22 cellular contexts compared by ENCODE assay signal in the genomic region with DNA sequence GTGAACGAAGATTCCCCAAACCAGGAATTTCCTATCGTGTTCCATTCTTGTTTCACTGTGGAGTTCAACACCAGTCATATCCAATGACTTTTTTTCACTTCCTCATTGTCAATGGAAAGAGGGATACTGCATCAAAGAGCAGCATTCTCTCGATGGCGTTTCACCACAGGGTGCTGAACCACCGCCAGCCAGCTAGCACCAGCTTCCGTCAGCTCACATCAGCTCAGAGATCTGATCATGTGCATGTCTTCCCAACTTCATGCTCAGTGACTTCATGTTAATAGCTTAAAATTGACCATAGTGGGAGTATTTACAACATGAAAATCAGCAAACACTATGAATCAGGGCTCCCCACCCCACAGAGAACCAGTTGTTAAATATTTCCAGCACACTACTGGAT.
A peak's percentile ranks its signal among the peaks of the same experiment; 100 is the strongest.
DNase-seq lines count a peak whose midpoint lies in the region; ATAC-seq, FAIRE-seq and TF ChIP-seq lines count a peak whose summit lies in the region.
"Had no signal": no experiment of that assay in that cellular context is flagged by ENCODE, and none has a peak within 500 bp of the region (broad histone marks: within the 10 kb centered on the region; RNA-seq: fewer than 3 reads in every experiment).

No MANE protein-coding gene starts in this region.

- H3K4me3 ChIP-seq in GM12878 (no peak overlapping the region), prostate gland (no peak overlapping the region)

- TF ChIP-seq RAD21 in GM12878 (IDR thresholded peaks at IDR 0.05; ENCODE audit: insufficient read depth, low read depth, low read length), result no peak

- FAIRE-seq in GM12878 (lab: Jason Lieb, UNC), result no peak
- FAIRE-seq: D721Med had no signal

- H3K79me2 ChIP-seq in GM12878 (ENCODE audit: control insufficient read depth, insufficient read depth, low read length), result no peaks in the 10 kb centered on the region

- H3K9me3 ChIP-seq in GM12878 (replicated peaks; ENCODE audit: control insufficient read depth, insufficient read depth, low read length), result no peaks in the 10 kb centered on the region
- H3K9me3 ChIP-seq in prostate gland, result no peaks in the 10 kb centered on the region

- SMC1A ChIA-PET in GM12878 (lab: Charles Lee; ENCODE audit: uncharacterized antibody, unreplicated experiment), result no interaction called here

- no peak overlapping the region for H3K9ac ChIP-seq in GM12878 (ENCODE audit: control insufficient read depth, insufficient read depth, low read length)

- H3K27me3 ChIP-seq in GM12878 (replicated peaks in 1 of 2; ENCODE audit: control insufficient read depth in 2 of 2, insufficient read depth in 2 of 2, low read length in 1 of 2), result no peaks in the 10 kb centered on the region; a peak in 1 of 4 replicates
- H3K27me3 ChIP-seq in foreskin keratinocyte, result peaks cover 13% of the 10 kb centered on the region
- H3K27me3 ChIP-seq in prostate gland (replicated peaks; ENCODE audit: insufficient read depth), result no peaks in the 10 kb centered on the region

- in situ Hi-C loops in GM12878 (cut with MboI), result no loop called here

- TF ChIP-seq EP300 in GM12878 (IDR thresholded peaks at IDR 0.05; ENCODE audit: borderline replicate concordance in 1 of 2, control insufficient read depth in 1 of 2, low read depth in 2 of 2, low read length in 2 of 2), result no peak

- DNase-seq in MV-4-11 (lab: John Stamatoyannopoulos, UW) (peak; percentile 32), GM12878 (ENCODE audit: low read depth, low spot score) (no peak), foreskin keratinocyte (peak; percentile 13 to 47), prostate gland (ENCODE audit: low spot score) (no peak), substantia nigra (lab: John Stamatoyannopoulos, UW) (no peak), erythroblast (lab: John Stamatoyannopoulos, UW) (no peak), germinal center (ENCODE audit: low spot score) (no peak), middle frontal gyrus (ENCODE audit: extremely low spot score, low spot score) (no peak)
- DNase-seq: ACHN; C1 segment of cervical spinal cord; CD8-positive, alpha-beta memory T cell; H7; HFFc6; KBM-7; NCI-H1417 treated with DMSO at 0.1 percent for 48 hours; NCI-H187 treated with DMSO at 0.1 percent for 48 hours; NCI-H345; NCI-H524 treated with DMSO at 0.1 percent for 48 hours; PC-3; RPMI8226; SHP77 treated with DMSO at 0.1 percent for 48 hours had no signal

- 75% methylated on average over 6 of the region's 6 CpGs for WGBS in GM12878 (ENCODE audit: insufficient coverage, insufficient replicate concordance, low lambda C conversion rate, missing lambda C conversion rate)
- WGBS in prostate gland, result 49% methylated on average over 6 of the region's 6 CpGs

- intact Hi-C loops in GM12878 (cut with micrococcal nuclease; ENCODE audit: unreplicated experiment) (no loop called here), prostate gland (cut with DNase I) (loop anchor here (5.0 to 10.0 kb wide), 2 partner anchors 208 to 946 kb away; partner anchors contain the start of gene IGFBP5)

- TF ChIP-seq CTCF in GM12878 (IDR thresholded peaks at IDR 0.05 in 2 of 3, conservative IDR thresholded peaks at IDR 0.05 in 1 of 3; ENCODE audit: control insufficient read depth in 2 of 3, extremely low read depth in 1 of 3, insufficient read depth in 1 of 3, low read depth in 3 of 3, low read length in 3 of 3) (no peak), foreskin keratinocyte (conservative IDR thresholded peaks at IDR 0.05) (no peak), prostate gland (IDR thresholded peaks at IDR 0.05) (no peak)

- no peaks in the 10 kb centered on the region for H3K36me3 ChIP-seq in GM12878 (ENCODE audit: control insufficient read depth in 2 of 2, insufficient read depth in 2 of 2, low read length in 1 of 2)
- no peaks in the 10 kb centered on the region for H3K36me3 ChIP-seq in prostate gland

- CTCF ChIA-PET in GM12878 (lab: Yijun Ruan, JAX), result interaction anchor here (3.0 kb wide), 1 partner anchor 8 kb away, joined by 16 read pairs; no protein-coding TSS in a partner anchor

- POLR2A ChIA-PET in GM12878 (lab: Charles Lee), result no interaction called here

- no peaks in the 10 kb centered on the region for H4K20me1 ChIP-seq in GM12878 (ENCODE audit: control insufficient read depth, insufficient read depth)

- no TSS peak for BruUV-seq in GM12878 (replicated peaks; lab: Mats Ljungman, UMichigan)

- no peak for TF ChIP-seq POLR2A in GM12878 (IDR thresholded peaks at IDR 0.05; ENCODE audit: low read depth, low read length)
- no peak for TF ChIP-seq POLR2A in prostate gland (IDR thresholded peaks at IDR 0.05)
- no peak for TF ChIP-seq POLR2A in erythroblast (IDR thresholded peaks at IDR 0.05; ENCODE audit: low read length)

- RAD21 ChIA-PET in GM12878 (lab: Charles Lee; ENCODE audit: unreplicated experiment), result no interaction called here

- no peak for ATAC-seq in GM12878
- ATAC-seq in foreskin keratinocyte, result no peak
- ATAC-seq: PC-3 had no signal

- H3K27ac ChIP-seq in GM12878 (ENCODE audit: control insufficient read depth, insufficient read depth) (no peak overlapping the region), foreskin keratinocyte (no peak overlapping the region), prostate gland (peak overlapping the region; percentile 20 to 61), substantia nigra (ENCODE audit: low read depth, low read length, poor library complexity, severe bottlenecking) (no peak overlapping the region)

- no peaks in the 10 kb centered on the region for H3K4me1 ChIP-seq in GM12878 (ENCODE audit: control insufficient read depth, insufficient read depth, low read length)
- no peaks in the 10 kb centered on the region for H3K4me1 ChIP-seq in foreskin keratinocyte
- no peaks in the 10 kb centered on the region for H3K4me1 ChIP-seq in prostate gland (replicated peaks)

- no peak overlapping the region for H2AFZ ChIP-seq in GM12878 (ENCODE audit: control insufficient read depth, low read depth, low read length)

- H3K4me2 ChIP-seq in GM12878 (ENCODE audit: control insufficient read depth, insufficient read depth), result no peak overlapping the region

TF ChIP-seq in GM12878, 131 proteins besides CTCF, POLR2A, EP300 and RAD21 (continues in another document):
- TF ChIP-seq, protein P1, sequence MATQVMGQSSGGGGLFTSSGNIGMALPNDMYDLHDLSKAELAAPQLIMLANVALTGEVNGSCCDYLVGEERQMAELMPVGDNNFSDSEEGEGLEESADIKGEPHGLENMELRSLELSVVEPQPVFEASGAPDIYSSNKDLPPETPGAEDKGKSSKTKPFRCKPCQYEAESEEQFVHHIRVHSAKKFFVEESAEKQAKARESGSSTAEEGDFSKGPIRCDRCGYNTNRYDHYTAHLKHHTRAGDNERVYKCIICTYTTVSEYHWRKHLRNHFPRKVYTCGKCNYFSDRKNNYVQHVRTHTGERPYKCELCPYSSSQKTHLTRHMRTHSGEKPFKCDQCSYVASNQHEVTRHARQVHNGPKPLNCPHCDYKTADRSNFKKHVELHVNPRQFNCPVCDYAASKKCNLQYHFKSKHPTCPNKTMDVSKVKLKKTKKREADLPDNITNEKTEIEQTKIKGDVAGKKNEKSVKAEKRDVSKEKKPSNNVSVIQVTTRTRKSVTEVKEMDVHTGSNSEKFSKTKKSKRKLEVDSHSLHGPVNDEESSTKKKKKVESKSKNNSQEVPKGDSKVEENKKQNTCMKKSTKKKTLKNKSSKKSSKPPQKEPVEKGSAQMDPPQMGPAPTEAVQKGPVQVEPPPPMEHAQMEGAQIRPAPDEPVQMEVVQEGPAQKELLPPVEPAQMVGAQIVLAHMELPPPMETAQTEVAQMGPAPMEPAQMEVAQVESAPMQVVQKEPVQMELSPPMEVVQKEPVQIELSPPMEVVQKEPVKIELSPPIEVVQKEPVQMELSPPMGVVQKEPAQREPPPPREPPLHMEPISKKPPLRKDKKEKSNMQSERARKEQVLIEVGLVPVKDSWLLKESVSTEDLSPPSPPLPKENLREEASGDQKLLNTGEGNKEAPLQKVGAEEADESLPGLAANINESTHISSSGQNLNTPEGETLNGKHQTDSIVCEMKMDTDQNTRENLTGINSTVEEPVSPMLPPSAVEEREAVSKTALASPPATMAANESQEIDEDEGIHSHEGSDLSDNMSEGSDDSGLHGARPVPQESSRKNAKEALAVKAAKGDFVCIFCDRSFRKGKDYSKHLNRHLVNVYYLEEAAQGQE (IDR thresholded peaks at IDR 0.05; ENCODE audit: low read depth, low read length), result no peak
- TF ChIP-seq SPI1 (IDR thresholded peaks at IDR 0.05; ENCODE audit: borderline replicate concordance, insufficient read depth, low read depth, low read length), result 0 out of 2 replicates have a peak, but pooled peaks have one; percentile 3
- TF ChIP-seq, protein P2, sequence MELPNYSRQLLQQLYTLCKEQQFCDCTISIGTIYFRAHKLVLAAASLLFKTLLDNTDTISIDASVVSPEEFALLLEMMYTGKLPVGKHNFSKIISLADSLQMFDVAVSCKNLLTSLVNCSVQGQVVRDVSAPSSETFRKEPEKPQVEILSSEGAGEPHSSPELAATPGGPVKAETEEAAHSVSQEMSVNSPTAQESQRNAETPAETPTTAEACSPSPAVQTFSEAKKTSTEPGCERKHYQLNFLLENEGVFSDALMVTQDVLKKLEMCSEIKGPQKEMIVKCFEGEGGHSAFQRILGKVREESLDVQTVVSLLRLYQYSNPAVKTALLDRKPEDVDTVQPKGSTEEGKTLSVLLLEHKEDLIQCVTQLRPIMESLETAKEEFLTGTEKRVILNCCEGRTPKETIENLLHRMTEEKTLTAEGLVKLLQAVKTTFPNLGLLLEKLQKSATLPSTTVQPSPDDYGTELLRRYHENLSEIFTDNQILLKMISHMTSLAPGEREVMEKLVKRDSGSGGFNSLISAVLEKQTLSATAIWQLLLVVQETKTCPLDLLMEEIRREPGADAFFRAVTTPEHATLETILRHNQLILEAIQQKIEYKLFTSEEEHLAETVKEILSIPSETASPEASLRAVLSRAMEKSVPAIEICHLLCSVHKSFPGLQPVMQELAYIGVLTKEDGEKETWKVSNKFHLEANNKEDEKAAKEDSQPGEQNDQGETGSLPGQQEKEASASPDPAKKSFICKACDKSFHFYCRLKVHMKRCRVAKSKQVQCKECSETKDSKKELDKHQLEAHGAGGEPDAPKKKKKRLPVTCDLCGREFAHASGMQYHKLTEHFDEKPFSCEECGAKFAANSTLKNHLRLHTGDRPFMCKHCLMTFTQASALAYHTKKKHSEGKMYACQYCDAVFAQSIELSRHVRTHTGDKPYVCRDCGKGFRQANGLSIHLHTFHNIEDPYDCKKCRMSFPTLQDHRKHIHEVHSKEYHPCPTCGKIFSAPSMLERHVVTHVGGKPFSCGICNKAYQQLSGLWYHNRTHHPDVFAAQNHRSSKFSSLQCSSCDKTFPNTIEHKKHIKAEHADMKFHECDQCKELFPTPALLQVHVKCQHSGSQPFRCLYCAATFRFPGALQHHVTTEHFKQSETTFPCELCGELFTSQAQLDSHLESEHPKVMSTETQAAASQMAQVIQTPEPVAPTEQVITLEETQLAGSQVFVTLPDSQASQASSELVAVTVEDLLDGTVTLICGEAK (IDR thresholded peaks at IDR 0.05; ENCODE audit: borderline replicate concordance), result no peak

Comparison
In these comparisons a context has a peak if more than half of its experiments do, and no peak if none do; other contexts are left out.
1. DNase-seq: peak in MV-4-11 (single experiment) and foreskin keratinocyte (2 of 2); none in GM12878 (single experiment), prostate gland (single experiment), substantia nigra (0 of 49), erythroblast (0 of 2), germinal center (single experiment) and middle frontal gyrus (single experiment).
2. H3K27ac ChIP-seq: peak in prostate gland (2 of 2); none in GM12878 (single experiment), foreskin keratinocyte (single experiment) and substantia nigra (single experiment).